ENCODE assay signal across 14 cellular contexts in genomic region chr4:3059090-3059428, GRCh38. TPM values are rescaled to one million over a fixed set of nuclear protein-coding genes. Genes with fewer than 3 reads are reported as not detected.
DNase-seq lines count a peak whose midpoint lies in the region; ATAC-seq and TF ChIP-seq lines count a peak whose summit lies in the region.
"Had no signal": no experiment of that assay in that cellular context is flagged by ENCODE, and none has a peak within 500 bp of the region (broad histone marks: within the 10 kb centered on the region; RNA-seq: fewer than 3 reads in every experiment).

No MANE protein-coding gene starts in this region.

- H3K27ac Mint-ChIP-seq in IgD-negative memory B cell, result peak overlapping the region; percentile 25 to 74 (median 68)
- H3K27ac Mint-ChIP-seq in naive B cell, result peak overlapping the region; percentile 10 to 95 (median 84)

- no peak overlapping the region for H3K27ac ChIP-seq in left ventricle myocardium inferior (replicated peaks)
- H3K27ac ChIP-seq: C4-2B had no signal

- no peaks in the 10 kb centered on the region for H3K27me3 Mint-ChIP-seq in IgD-negative memory B cell
- no peaks in the 10 kb centered on the region for H3K27me3 Mint-ChIP-seq in naive B cell

- peaks cover 12% of the 10 kb centered on the region for H3K36me3 Mint-ChIP-seq in IgD-negative memory B cell
- H3K36me3 Mint-ChIP-seq in naive B cell, result peaks cover 9 to 23% of the 10 kb centered on the region in 2 donors

- peak; percentile 53 for DNase-seq in naive B cell
- DNase-seq in kidney glomerular epithelial cell (lab: John Stamatoyannopoulos, UW), result no peak
- DNase-seq in left ventricle myocardium inferior, result no peak
- DNase-seq in nucleus accumbens (lab: John Stamatoyannopoulos, UW), result no peak
- DNase-seq in activated CD4-positive, alpha-beta T cell treated with anti-CD3 and anti-CD28 coated beads, Interleukin-2, amount 50 U/mL, for 1 hour, result no peak
- DNase-seq: activated CD8-positive, alpha-beta memory T cell treated with anti-CD3 and anti-CD28 coated beads for 24 hours; mesenchymal stem cell had no signal

- no peaks in the 10 kb centered on the region for H3K36me3 ChIP-seq in left ventricle myocardium inferior

- H3K4me3 ChIP-seq in left ventricle myocardium inferior, result no peak overlapping the region

- H3K4me3 Mint-ChIP-seq in IgD-negative memory B cell (peak overlapping the region in 3 of 4 donors; percentile 24 to 86 (median 55)), naive B cell (peak overlapping the region in 6 of 8 donors; percentile 54 to 80 (median 62))

- no peaks in the 10 kb centered on the region for H3K27me3 ChIP-seq in left ventricle myocardium inferior (ENCODE audit: low read depth)

- peaks cover 21% of the 10 kb centered on the region for H3K9me3 ChIP-seq in left ventricle myocardium inferior (replicated peaks)

- H3K4me1 Mint-ChIP-seq in IgD-negative memory B cell (peaks cover 12 to 15% (median 12%) of the 10 kb centered on the region in 3 donors), naive B cell (peaks cover 23 to 28% (median 27%) of the 10 kb centered on the region in 3 donors)

- ATAC-seq in GM18517 (IDR thresholded peaks at IDR 0.05; ENCODE audit: unreplicated experiment) (peak; percentile 74), GM21723 (IDR thresholded peaks at IDR 0.05; ENCODE audit: unreplicated experiment) (peak; percentile 88), naive B cell (ENCODE audit: low read depth in 2 of 2) (peak; percentile 98 to 99)

- no peak for TF ChIP-seq CTCF in left ventricle myocardium inferior (IDR thresholded peaks at IDR 0.05; ENCODE audit: borderline replicate concordance)

- H3K9me3 Mint-ChIP-seq in IgD-negative memory B cell (peaks cover 2 to 13% (median 3%) of the 10 kb centered on the region in 3 donors), naive B cell (peaks cover 0 to 18% (median 7%) of the 10 kb centered on the region in 7 donors)

- intact Hi-C loops in left ventricle myocardium inferior (cut with micrococcal nuclease), result no loop called here

- H3K4me1 ChIP-seq in left ventricle myocardium inferior, result no peaks in the 10 kb centered on the region

RNA-seq across cellular contexts. Expression of gene HTT-AS, which starts 15.3 kb away (rescaled TPM):
- polyA plus RNA-seq in IgD-negative memory B cell, result not detected
- not detected for polyA plus RNA-seq in naive B cell (ENCODE audit: low read depth in 6 of 6)
- total RNA-seq in left ventricle myocardium inferior, result not detected
- total RNA-seq: dermis microvascular lymphatic vessel endothelial cell, NCI-H460 had no signal
- polyA plus RNA-seq: adipose tissue had no signal

RNA-seq across cellular contexts. Expression of gene HTT, which starts 15.4 kb away (rescaled TPM):
- polyA plus RNA-seq in IgD-negative memory B cell (10.0 TPM), naive B cell (ENCODE audit: low read depth in 6 of 6) (10 to 100 TPM in 4 of 6 donors, 1 to 10 TPM in 2; 8.7 to 15.4 (median 11.0) TPM)
- total RNA-seq in left ventricle myocardium inferior, result 20.0 TPM
